1 cellular context compared by ENCODE assay signal in genomic region chr12:107681836-107682820, GRCh38.
TF ChIP-seq lines count a peak whose summit lies in the region.

No MANE protein-coding gene starts in this region.

TF ChIP-seq in HepG2, 621 proteins besides CTCF, POLR2A, EP300 and RAD21 (continued from another document and continues in another):
- TF ChIP-seq, protein P1, sequence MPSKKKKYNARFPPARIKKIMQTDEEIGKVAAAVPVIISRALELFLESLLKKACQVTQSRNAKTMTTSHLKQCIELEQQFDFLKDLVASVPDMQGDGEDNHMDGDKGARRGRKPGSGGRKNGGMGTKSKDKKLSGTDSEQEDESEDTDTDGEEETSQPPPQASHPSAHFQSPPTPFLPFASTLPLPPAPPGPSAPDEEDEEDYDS (CRISPR knock-in tag; IDR thresholded peaks at IDR 0.05): peak; percentile 99
- TF ChIP-seq PHF8 (CRISPR knock-in tag; IDR thresholded peaks at IDR 0.05): peak; percentile 60; the same call in 1 of the 2 replicates
- TF ChIP-seq, protein P2, sequence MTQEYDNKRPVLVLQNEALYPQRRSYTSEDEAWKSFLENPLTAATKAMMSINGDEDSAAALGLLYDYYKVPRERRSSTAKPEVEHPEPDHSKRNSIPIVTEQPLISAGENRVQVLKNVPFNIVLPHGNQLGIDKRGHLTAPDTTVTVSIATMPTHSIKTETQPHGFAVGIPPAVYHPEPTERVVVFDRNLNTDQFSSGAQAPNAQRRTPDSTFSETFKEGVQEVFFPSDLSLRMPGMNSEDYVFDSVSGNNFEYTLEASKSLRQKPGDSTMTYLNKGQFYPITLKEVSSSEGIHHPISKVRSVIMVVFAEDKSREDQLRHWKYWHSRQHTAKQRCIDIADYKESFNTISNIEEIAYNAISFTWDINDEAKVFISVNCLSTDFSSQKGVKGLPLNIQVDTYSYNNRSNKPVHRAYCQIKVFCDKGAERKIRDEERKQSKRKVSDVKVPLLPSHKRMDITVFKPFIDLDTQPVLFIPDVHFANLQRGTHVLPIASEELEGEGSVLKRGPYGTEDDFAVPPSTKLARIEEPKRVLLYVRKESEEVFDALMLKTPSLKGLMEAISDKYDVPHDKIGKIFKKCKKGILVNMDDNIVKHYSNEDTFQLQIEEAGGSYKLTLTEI (CRISPR knock-in tag; conservative IDR thresholded peaks at IDR 0.05): no peak
- no peak for TF ChIP-seq ZNF337 (CRISPR knock-in tag; IDR thresholded peaks at IDR 0.05; ENCODE audit: borderline replicate concordance, low read depth)
- TF ChIP-seq ZFP36 (IDR thresholded peaks at IDR 0.05; ENCODE audit: borderline replicate concordance, low read depth, low read length, partially characterized antibody): no peak
- TF ChIP-seq TBP (CRISPR knock-in tag; IDR thresholded peaks at IDR 0.05): no peak
- no peak for TF ChIP-seq ZNF598 (CRISPR knock-in tag; IDR thresholded peaks at IDR 0.05; ENCODE audit: borderline replicate concordance)
- no peak for TF ChIP-seq RBM39 (IDR thresholded peaks at IDR 0.05; ENCODE audit: low read depth, low read length, poor library complexity, severe bottlenecking)
- TF ChIP-seq SATB2 (CRISPR knock-in tag; IDR thresholded peaks at IDR 0.05): peak; percentile 32; the same call in 1 of the 2 replicates
- TF ChIP-seq CREM (IDR thresholded peaks at IDR 0.05): no peak
- TF ChIP-seq CREM (CRISPR knock-in tag; IDR thresholded peaks at IDR 0.05): no peak
- TF ChIP-seq HNRNPUL1 (IDR thresholded peaks at IDR 0.05; ENCODE audit: low read depth, low read length): no peak
- no peak for TF ChIP-seq ZNF275 (CRISPR knock-in tag; IDR thresholded peaks at IDR 0.05; ENCODE audit: borderline replicate concordance)
- no peak for TF ChIP-seq RBM22 (optimal IDR thresholded peaks at IDR 0.05; ENCODE audit: low read length)
- TF ChIP-seq ATAD3A (CRISPR knock-in tag; IDR thresholded peaks at IDR 0.05): no peak
- 0 out of 2 replicates have a peak, but pooled peaks have one; percentile 7 for TF ChIP-seq SP2 (CRISPR knock-in tag; IDR thresholded peaks at IDR 0.05)
- no peak for TF ChIP-seq CBFB (CRISPR knock-in tag; IDR thresholded peaks at IDR 0.05)
- no peak for TF ChIP-seq SRSF9 (IDR thresholded peaks at IDR 0.05; ENCODE audit: borderline replicate concordance, insufficient read depth, low read depth, low read length, poor library complexity, severe bottlenecking)
- no peak for TF ChIP-seq ZNF780A (CRISPR knock-in tag; IDR thresholded peaks at IDR 0.05)
- no peak for TF ChIP-seq HMG20B (CRISPR knock-in tag; conservative IDR thresholded peaks at IDR 0.05)
- no peak for TF ChIP-seq ZSCAN22 (CRISPR knock-in tag; IDR thresholded peaks at IDR 0.05)
- peak; percentile 31; the same call in 1 of the 2 replicates for TF ChIP-seq FOXA3 (CRISPR knock-in tag; IDR thresholded peaks at IDR 0.05)
- no peak for TF ChIP-seq ATF3 (CRISPR knock-in tag; IDR thresholded peaks at IDR 0.05)
- no peak for TF ChIP-seq KDM4B (CRISPR knock-in tag; IDR thresholded peaks at IDR 0.05)
- no peak for TF ChIP-seq ZNF33A (CRISPR knock-in tag; IDR thresholded peaks at IDR 0.05; ENCODE audit: borderline replicate concordance)
- TF ChIP-seq MAF1 (CRISPR knock-in tag; IDR thresholded peaks at IDR 0.05; ENCODE audit: borderline replicate concordance): no peak
- no peak for TF ChIP-seq ZNF737 (CRISPR knock-in tag; IDR thresholded peaks at IDR 0.05; ENCODE audit: borderline replicate concordance)
- TF ChIP-seq, protein P3, sequence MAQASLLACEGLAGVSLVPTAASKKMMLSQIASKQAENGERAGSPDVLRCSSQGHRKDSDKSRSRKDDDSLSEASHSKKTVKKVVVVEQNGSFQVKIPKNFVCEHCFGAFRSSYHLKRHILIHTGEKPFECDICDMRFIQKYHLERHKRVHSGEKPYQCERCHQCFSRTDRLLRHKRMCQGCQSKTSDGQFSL (CRISPR knock-in tag; IDR thresholded peaks at IDR 0.05): 0 out of 2 replicates have a peak, but pooled peaks have one; percentile 35
- no peak for TF ChIP-seq ZNF75D (CRISPR knock-in tag; IDR thresholded peaks at IDR 0.05; ENCODE audit: borderline replicate concordance)
- no peak for TF ChIP-seq ZNF33B (CRISPR knock-in tag; IDR thresholded peaks at IDR 0.05)
- TF ChIP-seq IRF2 (CRISPR knock-in tag; IDR thresholded peaks at IDR 0.05): peak; percentile 38; the same call in 1 of the 2 replicates
- peak; percentile 58; the same call in 1 of the 2 replicates for TF ChIP-seq ZNF605 (CRISPR knock-in tag; IDR thresholded peaks at IDR 0.05)
- TF ChIP-seq FOXK1 (CRISPR knock-in tag; IDR thresholded peaks at IDR 0.05; ENCODE audit: borderline replicate concordance, low read depth): no peak
- peak; percentile 45 for TF ChIP-seq XRCC5 (optimal IDR thresholded peaks at IDR 0.05; ENCODE audit: low read length)
- no peak for TF ChIP-seq RELA (CRISPR knock-in tag; IDR thresholded peaks at IDR 0.05)
- TF ChIP-seq GABPB1 (CRISPR knock-in tag; IDR thresholded peaks at IDR 0.05): peak; percentile 74
- TF ChIP-seq ZNF335 (CRISPR knock-in tag; IDR thresholded peaks at IDR 0.05): peak; percentile 86; the same call in 1 of the 2 replicates
- TF ChIP-seq ZNF446 (CRISPR knock-in tag; IDR thresholded peaks at IDR 0.05): no peak
- no peak for TF ChIP-seq CBX2 (IDR thresholded peaks at IDR 0.05; ENCODE audit: low read depth, low read length)
- no peak for TF ChIP-seq CBX2 (CRISPR knock-in tag; IDR thresholded peaks at IDR 0.05; ENCODE audit: low read depth)
- peak; percentile 42; the same call in 1 of the 2 replicates for TF ChIP-seq ZKSCAN8 (CRISPR knock-in tag; IDR thresholded peaks at IDR 0.05; ENCODE audit: borderline replicate concordance)
- TF ChIP-seq MED13 (CRISPR knock-in tag; IDR thresholded peaks at IDR 0.05): no peak
- no peak for TF ChIP-seq ZBTB7B (CRISPR knock-in tag; IDR thresholded peaks at IDR 0.05)
- peak; percentile 73; the same call in 1 of the 2 replicates for TF ChIP-seq ZNF816 (CRISPR knock-in tag; IDR thresholded peaks at IDR 0.05; ENCODE audit: borderline replicate concordance)
- TF ChIP-seq ZNF564 (CRISPR knock-in tag; IDR thresholded peaks at IDR 0.05): no peak
- peak; percentile 49; the same call in 1 of the 2 replicates for TF ChIP-seq RFX5 (IDR thresholded peaks at IDR 0.05; ENCODE audit: low read depth, low read length)
- TF ChIP-seq ZFP82 (CRISPR knock-in tag; IDR thresholded peaks at IDR 0.05; ENCODE audit: borderline replicate concordance): no peak
- no peak for TF ChIP-seq MTA3 (CRISPR knock-in tag; IDR thresholded peaks at IDR 0.05)
- no peak for TF ChIP-seq AHDC1 (CRISPR knock-in tag; IDR thresholded peaks at IDR 0.05; ENCODE audit: borderline replicate concordance)
- TF ChIP-seq KLF13 (CRISPR knock-in tag; IDR thresholded peaks at IDR 0.05): no peak
- no peak for TF ChIP-seq SRY (CRISPR knock-in tag; IDR thresholded peaks at IDR 0.05)
- no peak for TF ChIP-seq ZC3H4 (CRISPR knock-in tag; IDR thresholded peaks at IDR 0.05; ENCODE audit: borderline replicate concordance)
- TF ChIP-seq ZNF101 (CRISPR knock-in tag; IDR thresholded peaks at IDR 0.05; ENCODE audit: borderline replicate concordance, low read depth): no peak
- peak; percentile 75 for TF ChIP-seq KDM2A (CRISPR knock-in tag; IDR thresholded peaks at IDR 0.05; ENCODE audit: borderline replicate concordance, low read depth)
- TF ChIP-seq GTF3A (CRISPR knock-in tag; conservative IDR thresholded peaks at IDR 0.05): no peak
- TF ChIP-seq KIAA2018 (CRISPR knock-in tag; IDR thresholded peaks at IDR 0.05; ENCODE audit: borderline replicate concordance): no peak
